In the genomic region with DNA sequence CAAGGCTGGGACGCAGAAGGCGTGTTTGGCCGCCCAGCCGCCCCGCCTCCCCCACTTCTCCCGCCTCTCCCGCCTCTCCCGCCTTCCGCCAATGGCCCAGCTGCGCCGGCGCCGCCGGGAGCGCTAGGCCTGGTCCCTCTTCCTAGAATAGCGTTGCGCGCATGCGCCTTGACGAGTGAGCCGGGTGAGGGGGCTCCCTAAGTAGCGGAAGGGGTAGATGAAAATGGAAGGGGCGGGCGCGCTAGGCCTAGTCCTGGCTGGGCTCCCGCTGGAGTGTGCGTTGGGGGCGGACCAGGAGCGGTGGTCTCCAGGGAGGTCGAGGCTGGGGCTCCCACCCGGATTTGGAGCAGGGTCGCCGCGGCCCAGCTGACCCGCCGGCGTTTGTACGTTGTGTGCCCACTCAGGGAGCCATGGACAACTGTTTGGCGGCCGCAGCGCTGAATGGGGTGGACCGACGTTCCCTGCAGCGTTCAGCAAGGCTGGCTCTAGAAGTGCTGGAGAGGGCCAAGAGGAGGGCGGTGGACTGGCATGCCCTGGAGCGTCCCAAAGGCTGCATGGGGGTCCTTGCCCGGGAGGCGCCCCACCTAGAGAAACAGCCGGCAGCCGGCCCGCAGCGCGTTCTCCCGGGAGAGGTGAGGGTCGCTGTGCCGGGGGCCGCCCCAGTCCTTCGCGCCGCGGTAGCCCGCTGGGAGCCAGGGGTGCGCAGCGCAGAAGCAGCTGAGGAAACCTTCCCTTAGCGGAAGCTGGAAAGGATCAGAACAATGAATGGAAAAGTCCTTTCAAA, we compare ENCODE assay signal across 8 cellular contexts. TPM values are rescaled to one million over a fixed set of nuclear protein-coding genes. Genes with fewer than 3 reads are reported as not detected.
DNase-seq lines count a peak whose midpoint lies in the region; ATAC-seq and TF ChIP-seq lines count a peak whose summit lies in the region.

A gene with protein sequence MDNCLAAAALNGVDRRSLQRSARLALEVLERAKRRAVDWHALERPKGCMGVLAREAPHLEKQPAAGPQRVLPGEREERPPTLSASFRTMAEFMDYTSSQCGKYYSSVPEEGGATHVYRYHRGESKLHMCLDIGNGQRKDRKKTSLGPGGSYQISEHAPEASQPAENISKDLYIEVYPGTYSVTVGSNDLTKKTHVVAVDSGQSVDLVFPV (plus strand): TSS at position 150 of the 784 bp plus-strand sequence. CDS start 261 bp downstream, at position 411.

- peaks cover 22% of the 10 kb centered on the region for H3K36me3 ChIP-seq in MG63

- no peaks in the 10 kb centered on the region for H3K9me3 Mint-ChIP-seq in nephron

- ATAC-seq in stimulated activated naive CD8-positive, alpha-beta T cell treated with anti-CD3 and anti-CD28 coated beads, Interleukin-15, Interleukin-2, amounts not matched to agents 100 U/mL and 50 U/mL, for 24 hours, result peak; percentile 94

- no peak for TF ChIP-seq CTCF in fibroblast of the aortic adventitia (IDR thresholded peaks at IDR 0.05; ENCODE audit: insufficient read depth, low read length)
- no peak for TF ChIP-seq CTCF in nephron (IDR thresholded peaks at IDR 0.05; ENCODE audit: unreplicated experiment in 3 of 3)

- H3K27me3 ChIP-seq in MG63, result no peaks in the 10 kb centered on the region

- H3K9me3 ChIP-seq in MG63, result no peaks in the 10 kb centered on the region

- H3K4me3 ChIP-seq in MG63 (peak within 1 kb of the TSS; percentile 73), fibroblast of the aortic adventitia (ENCODE audit: low read depth, low read length) (peak within 1 kb of the TSS; percentile 87)

- no peaks in the 10 kb centered on the region for H3K27me3 Mint-ChIP-seq in nephron (ENCODE audit: low read depth)

- peaks cover 13% of the 10 kb centered on the region for H3K36me3 Mint-ChIP-seq in nephron (ENCODE audit: low read depth)

- H3K4me3 Mint-ChIP-seq in nephron, result peak within 1 kb of the TSS; percentile 95 to 98 (median 95)

- peak; percentile 96 for DNase-seq in EH (ENCODE audit: low read depth)
- peak; percentile 95 for DNase-seq in H4 (ENCODE audit: low spot score)
- peak; percentile 96 for DNase-seq in MG63
- peak; percentile 69 for DNase-seq in SHP77 treated with DMSO at 0.1 percent for 48 hours (lab: John Stamatoyannopoulos, UW)
- peak; percentile 93 for DNase-seq in activated effector memory CD4-positive, alpha-beta T cell treated with anti-CD3 and anti-CD28 coated beads, Interleukin-2, amount 50 U/mL, for 16 hours
- DNase-seq in fibroblast of the aortic adventitia (ENCODE audit: low read depth), result peak; percentile 93
- DNase-seq in stimulated activated naive CD8-positive, alpha-beta T cell treated with anti-CD3 and anti-CD28 coated beads, Interleukin-15, Interleukin-2, amounts not matched to agents 100 U/mL and 50 U/mL, for 24 hours, result peak; percentile 96

- H3K27ac Mint-ChIP-seq in nephron, result peak within 1 kb of the TSS; percentile 92 to 99 (median 95)

- peaks cover 48% of the 10 kb centered on the region for H3K4me1 Mint-ChIP-seq in nephron

RNA-seq across cellular contexts. Expression of the gene that starts here (rescaled TPM):
- total RNA-seq in H4 (2014; rRNA removed; shearing (Covaris generic)), result 51.1 and 52.7 TPM in 2 replicates
- total RNA-seq in MG63 (2014; rRNA removed; shearing (Covaris generic); ENCODE audit: low replicate concordance), result 64.6 and 129 TPM in 2 replicates
- 22.1 and 32.7 TPM in 2 replicates for total RNA-seq in fibroblast of the aortic adventitia (ENCODE audit: low replicate concordance)

Comparison
In these comparisons a context has a peak if more than half of its experiments do, and no peak if none do; other contexts are left out.
1. Peak in every context shown above with its lines: DNase-seq, ATAC-seq and H3K4me3 ChIP-seq.